ENCODE assay signal across 1 cellular context in genomic region chr17:58870747-58871146, GRCh38.
TF ChIP-seq lines count a peak whose summit lies in the region.

No MANE protein-coding gene starts in this region.

TF ChIP-seq in H1, 55 proteins besides CTCF, POLR2A, EP300 and RAD21 (continued from another document):
- no peak for TF ChIP-seq CHD7 (IDR thresholded peaks at IDR 0.05; ENCODE audit: insufficient replicate concordance, low read length)
- TF ChIP-seq TBP (IDR thresholded peaks at IDR 0.05; ENCODE audit: low read depth, low read length) = no peak
- no peak for TF ChIP-seq SIRT6 (IDR thresholded peaks at IDR 0.05; ENCODE audit: low read length)
- no peak for TF ChIP-seq MAFK (IDR thresholded peaks at IDR 0.05; ENCODE audit: low read depth, low read length)
- no peak for TF ChIP-seq HDAC2 (IDR thresholded peaks at IDR 0.05; ENCODE audit: borderline replicate concordance in 1 of 2, low read depth in 2 of 2, low read length in 2 of 2)
